In the genomic region with DNA sequence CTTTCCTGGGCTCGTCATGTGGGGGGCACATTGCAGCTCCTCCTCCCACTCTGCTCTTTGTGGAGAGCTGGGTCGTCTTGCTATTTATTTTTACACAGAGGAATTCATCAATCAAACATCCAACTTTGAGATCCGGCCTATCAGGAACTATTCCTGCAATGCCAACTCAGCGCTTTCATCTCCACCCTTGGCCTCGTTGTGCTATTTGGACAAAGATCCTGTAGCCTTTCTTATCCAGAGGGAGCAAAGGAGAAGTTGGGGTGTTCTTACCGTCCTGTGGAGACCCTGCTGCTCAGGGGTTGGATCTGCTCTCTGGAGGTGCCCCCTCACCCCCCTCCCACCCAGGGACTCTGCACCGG, we compare ENCODE assay signal across 18 cellular contexts.
"Had no signal": no experiment of that assay in that cellular context is flagged by ENCODE, and none has a peak within 500 bp of the region (broad histone marks: within the 10 kb centered on the region; RNA-seq: fewer than 3 reads in every experiment).

No MANE protein-coding gene starts in this region.

- H3K4me2 ChIP-seq: neural progenitor cell had no signal

- H3K4me1 ChIP-seq: left lung, right atrium auricular region had no signal

- H3K4me3 Mint-ChIP-seq: activated T-helper 1 cell treated with anti-CD3 and anti-CD28 coated beads, Interleukin-12 subunit alpha, Interleukin-12 subunit beta, Interleukin-2, Interleukin-4 antibody, amounts not matched to agents 30 ng/mL and 10 ng/mL and 1 ng/mL, durations not matched to agents 14 hours and 24 hours and 36 hours; effector memory CD8-positive, alpha-beta T cell; neural progenitor cell had no signal

- H3K27ac ChIP-seq: left lung, neural progenitor cell, prostate gland, right atrium auricular region, stomach, thoracic aorta, WERI-Rb-1 had no signal

- H3K27me3 ChIP-seq: neural progenitor cell, right atrium auricular region had no signal

- DNase-seq: activated CD4-positive, alpha-beta T cell treated with anti-CD3 and anti-CD28 coated beads for 1 hour; activated CD4-positive, alpha-beta T cell treated with anti-CD3 and anti-CD28 coated beads, Interleukin-2, amount 50 U/mL, for 4 hours; activated gamma-delta T cell treated with Interleukin-2 at 50 U/mL for 16 hours; activated T-cell treated with anti-CD3 and anti-CD28 coated beads for 4 hours; effector memory CD8-positive, alpha-beta T cell; foreskin melanocyte; left lung; stimulated activated CD4-positive, alpha-beta T cell treated with anti-CD3 and anti-CD28 coated beads, Interleukin-2, amount 100 ng/mL, for 48 hours; stomach; SW 1271; T-helper 2 cell; WERI-Rb-1 had no signal

- H3K4me3 ChIP-seq: left lung, neural progenitor cell, prostate gland, right atrium auricular region, stomach, thoracic aorta had no signal

- H3K27ac Mint-ChIP-seq: activated naive CD4-positive, alpha-beta T cell treated with anti-CD3 and anti-CD28 coated beads, Interleukin-2, amount 50 U/mL, for 72 hours; activated T-helper 1 cell treated with anti-CD3 and anti-CD28 coated beads, Interleukin-12 subunit alpha, Interleukin-12 subunit beta, Interleukin-2, Interleukin-4 antibody, amounts not matched to agents 30 ng/mL and 10 ng/mL and 1 ng/mL, durations not matched to agents 14 hours and 24 hours and 36 hours; effector memory CD8-positive, alpha-beta T cell; neural progenitor cell had no signal

- H3K9ac ChIP-seq: neural progenitor cell had no signal

- H3K9me3 ChIP-seq: prostate gland had no signal

- H3K36me3 ChIP-seq: left lung, neural progenitor cell, prostate gland, right atrium auricular region, stomach, thoracic aorta, WERI-Rb-1 had no signal

- ATAC-seq: activated naive CD4-positive, alpha-beta T cell treated with anti-CD3 and anti-CD28 coated beads, Interleukin-2, amount 50 U/mL, for 72 hours; effector memory CD8-positive, alpha-beta T cell had no signal

- H2AFZ ChIP-seq: neural progenitor cell had no signal
